ENCODE assay signal across 18 cellular contexts in genomic region chr6:24710519-24711303, GRCh38. TPM values are rescaled to one million over a fixed set of nuclear protein-coding genes. Genes with fewer than 3 reads are reported as not detected.
DNase-seq lines count a peak whose midpoint lies in the region; ATAC-seq, FAIRE-seq and TF ChIP-seq lines count a peak whose summit lies in the region.
"Had no signal": no experiment of that assay in that cellular context is flagged by ENCODE, and none has a peak within 500 bp of the region (broad histone marks: within the 10 kb centered on the region; RNA-seq: fewer than 3 reads in every experiment).

No MANE protein-coding gene starts in this region.

- in situ Hi-C loops in HepG2 (cut with HindIII; ENCODE audit: extremely low pct_ligation_motif_present, low pct_unique_long_range_greater_than_20kb), result no loop called here

- 96% methylated on average over 10 of the region's 10 CpGs for whole genome bisulfite sequencing in HepG2 (ENCODE audit: low lambda C conversion rate)
- 80% methylated on average over 8 of the region's 10 CpGs for WGBS in right lobe of liver (ENCODE audit: insufficient coverage, low coverage, low lambda C conversion rate, missing lambda C conversion rate)
- WGBS in endodermal cell (ENCODE audit: insufficient coverage in 1 of 2, insufficient read length in 1 of 2), 2 experiments, result 90 to 98% methylated on average over 4 to 10 of the region's 10 CpGs

- TF ChIP-seq RAD21 in HepG2 (CRISPR knock-in tag; IDR thresholded peaks at IDR 0.05), result no peak

- H3K36me3 Mint-ChIP-seq in activated CD4-positive, alpha-beta memory T cell treated with anti-CD3 and anti-CD28 coated beads, Interleukin-2, amount 10 ng/mL, durations not matched to agents 7 days and 5 days (ENCODE audit: low read depth), result peaks cover 84% of the 10 kb centered on the region
- peaks cover 88% of the 10 kb centered on the region for H3K36me3 Mint-ChIP-seq in endodermal cell (ENCODE audit: low read depth)
- H3K36me3 Mint-ChIP-seq in MCF 10A (ENCODE audit: insufficient read depth, unreplicated experiment), result peaks cover 100% of the 10 kb centered on the region

- DNase-seq in HepG2 (ENCODE audit: low spot score), result no peak
- no peak for DNase-seq in right lobe of liver
- DNase-seq in activated CD4-positive, alpha-beta memory T cell treated with anti-CD3 and anti-CD28 coated beads, Interleukin-2, amount 10 ng/mL, durations not matched to agents 7 days and 5 days, result no peak
- no peak for DNase-seq in endodermal cell
- DNase-seq in MV-4-11 (lab: John Stamatoyannopoulos, UW), result no peak
- DNase-seq in NCI-H1930 (lab: John Stamatoyannopoulos, UW), result no peak
- no peak for DNase-seq in MCF 10A (ENCODE audit: unreplicated experiment)
- DNase-seq: activated gamma-delta T cell, Caco-2, EL, GM23248, left lung, NCI-H510A, retina, Right ventricle myocardium superior had no signal

- TF ChIP-seq EP300 in HepG2 (IDR thresholded peaks at IDR 0.05; ENCODE audit: low read depth in 2 of 2, low read length in 2 of 2) (no peak), HepG2 (CRISPR knock-in tag; IDR thresholded peaks at IDR 0.05; ENCODE audit: borderline replicate concordance) (no peak)

- no peaks in the 10 kb centered on the region for H3K9me3 ChIP-seq in HepG2 (ENCODE audit: low read length)
- H3K9me3 ChIP-seq in right lobe of liver, result no peaks in the 10 kb centered on the region
- no peaks in the 10 kb centered on the region for H3K9me3 ChIP-seq in endodermal cell (ENCODE audit: control insufficient read depth, low read length)
- H3K9me3 ChIP-seq in subcutaneous abdominal adipose tissue (ENCODE audit: control insufficient read depth in 5 of 5, low read length in 5 of 5), result no peaks in the 10 kb centered on the region
- H3K9me3 ChIP-seq: ascending aorta, Caco-2, left lung, tibial nerve had no signal

- CTCF ChIA-PET in HepG2 (lab: Yijun Ruan, JAX; ENCODE audit: low intra/inter-chr PET ratio, low total read pairs) (no interaction called here), MCF 10A (lab: Yijun Ruan, JAX) (interaction anchor here (0.6 to 0.7 kb wide), 2 partner anchors 147 to 173 kb away, joined by 3 read pairs; no protein-coding TSS in a partner anchor)
- CTCF ChIA-PET in activated CD4-positive, alpha-beta memory T cell treated with anti-CD3 and anti-CD28 coated beads, Interleukin-2, amount 10 ng/mL, durations not matched to agents 7 days and 5 days (lab: Charles Lee), result interaction anchor here (1.8 kb wide), 1 partner anchor 130 kb away, joined by 6 read pairs; no protein-coding TSS in a partner anchor

- ATAC-seq in HepG2 (no peak; the same call in 2 of the 3 replicates), right lobe of liver (no peak)
- ATAC-seq: left lung had no signal

- H3K4me1 ChIP-seq in HepG2 (ENCODE audit: insufficient read depth, low read length) (peaks cover 40% of the 10 kb centered on the region), right lobe of liver (peaks cover 0 to 23% (median 4%) of the 10 kb centered on the region in 4 donors), endodermal cell (ENCODE audit: control insufficient read depth, insufficient read depth, low read length) (no peaks in the 10 kb centered on the region), subcutaneous abdominal adipose tissue (ENCODE audit: control insufficient read depth in 5 of 5, insufficient read depth in 5 of 5, low read length in 5 of 5) (peaks cover 0 to 47% (median 39%) of the 10 kb centered on the region in 5 donors)
- H3K4me1 ChIP-seq: Caco-2 had no signal

- H3K27ac ChIP-seq in HepG2 (ENCODE audit: extremely low read length, insufficient read depth, low read length) (no peak overlapping the region), right lobe of liver (no peak overlapping the region), endodermal cell (ENCODE audit: low read depth, low read length) (no peak overlapping the region), subcutaneous abdominal adipose tissue (ENCODE audit: low read depth, low read length) (peak overlapping the region; percentile 2)
- H3K27ac ChIP-seq: ascending aorta, GM23248, left lung, tibial nerve had no signal

- TF ChIP-seq CTCF in HepG2 (CRISPR knock-in tag; IDR thresholded peaks at IDR 0.05), result no peak
- no peak for TF ChIP-seq CTCF in right lobe of liver (IDR thresholded peaks at IDR 0.05)
- no peak for TF ChIP-seq CTCF in endodermal cell (conservative IDR thresholded peaks at IDR 0.05)
- no peak for TF ChIP-seq CTCF in MCF 10A (IDR thresholded peaks at IDR 0.05; ENCODE audit: unreplicated experiment)

- no peak overlapping the region for H3K4me2 ChIP-seq in HepG2 (ENCODE audit: low read depth, low read length)

- intact Hi-C loops in HepG2 (cut with micrococcal nuclease; ENCODE audit: unreplicated experiment) (no loop called here), right lobe of liver (cut with DNase I) (loop anchor here in 1 of 2 donors (10.0 kb wide), 1 partner anchor 54 kb away; no protein-coding TSS in a partner anchor), MCF 10A (cut with micrococcal nuclease) (no loop called here)

- H4K20me1 ChIP-seq in HepG2 (ENCODE audit: insufficient read depth, low read length), result peaks cover 59% of the 10 kb centered on the region

- H3K27ac Mint-ChIP-seq in activated CD4-positive, alpha-beta memory T cell treated with anti-CD3 and anti-CD28 coated beads, Interleukin-2, amount 10 ng/mL, durations not matched to agents 7 days and 5 days, result peak overlapping the region; percentile 27
- H3K27ac Mint-ChIP-seq in endodermal cell, result peak overlapping the region; percentile 37
- H3K27ac Mint-ChIP-seq in MCF 10A (ENCODE audit: low read depth, unreplicated experiment), result no peak overlapping the region

- H2AFZ ChIP-seq in HepG2 (ENCODE audit: low read length), result no peak overlapping the region
- H2AFZ ChIP-seq: GM23248 had no signal

- H3K9ac ChIP-seq in HepG2 (ENCODE audit: insufficient read depth, low read depth, low read length), result no peak overlapping the region
- H3K9ac ChIP-seq in endodermal cell (ENCODE audit: extremely low read depth, low read length, poor library complexity, severe bottlenecking), result no peak overlapping the region
- no peak overlapping the region for H3K9ac ChIP-seq in subcutaneous abdominal adipose tissue (ENCODE audit: low read length in 5 of 5)
- H3K9ac ChIP-seq: GM23248 had no signal

- no peaks in the 10 kb centered on the region for H3K27me3 Mint-ChIP-seq in activated CD4-positive, alpha-beta memory T cell treated with anti-CD3 and anti-CD28 coated beads, Interleukin-2, amount 10 ng/mL, durations not matched to agents 7 days and 5 days
- H3K27me3 Mint-ChIP-seq in endodermal cell (ENCODE audit: insufficient read depth) (no peaks in the 10 kb centered on the region), MCF 10A (ENCODE audit: insufficient read depth, unreplicated experiment) (no peaks in the 10 kb centered on the region)

- H3K9me3 Mint-ChIP-seq in activated CD4-positive, alpha-beta memory T cell treated with anti-CD3 and anti-CD28 coated beads, Interleukin-2, amount 10 ng/mL, durations not matched to agents 7 days and 5 days, result no peaks in the 10 kb centered on the region
- H3K9me3 Mint-ChIP-seq in endodermal cell (no peaks in the 10 kb centered on the region), MCF 10A (ENCODE audit: unreplicated experiment) (no peaks in the 10 kb centered on the region)

- H3K4me3 Mint-ChIP-seq in activated CD4-positive, alpha-beta memory T cell treated with anti-CD3 and anti-CD28 coated beads, Interleukin-2, amount 10 ng/mL, durations not matched to agents 7 days and 5 days, result no peak overlapping the region
- no peak overlapping the region for H3K4me3 Mint-ChIP-seq in endodermal cell
- H3K4me3 Mint-ChIP-seq in MCF 10A (ENCODE audit: unreplicated experiment), result no peak overlapping the region

- H3K27me3 ChIP-seq in HepG2 (ENCODE audit: control insufficient read depth in 1 of 2, insufficient read depth in 2 of 2, low read length in 2 of 2) (no peaks in the 10 kb centered on the region), right lobe of liver (no peaks in the 10 kb centered on the region), endodermal cell (ENCODE audit: control insufficient read depth, insufficient read depth, low read length, poor library complexity, severe bottlenecking) (no peaks in the 10 kb centered on the region), subcutaneous abdominal adipose tissue (ENCODE audit: control insufficient read depth in 5 of 5, insufficient read depth in 4 of 5, low read length in 5 of 5) (no peaks in the 10 kb centered on the region)
- H3K27me3 ChIP-seq: ascending aorta, left lung, tibial nerve had no signal

- peaks cover 50% of the 10 kb centered on the region for H3K79me2 ChIP-seq in HepG2 (ENCODE audit: insufficient read depth, low read length)

- H3K4me1 Mint-ChIP-seq in activated CD4-positive, alpha-beta memory T cell treated with anti-CD3 and anti-CD28 coated beads, Interleukin-2, amount 10 ng/mL, durations not matched to agents 7 days and 5 days, result peaks cover 53% of the 10 kb centered on the region
- H3K4me1 Mint-ChIP-seq in endodermal cell (peaks cover 4% of the 10 kb centered on the region), MCF 10A (ENCODE audit: insufficient read depth, unreplicated experiment) (peaks cover 33% of the 10 kb centered on the region)

- H3K36me3 ChIP-seq in HepG2 (replicated peaks in 1 of 2; ENCODE audit: control insufficient read depth in 1 of 2, insufficient read depth in 2 of 2, low read length in 2 of 2), result peaks cover 26 to 94% of the 10 kb centered on the region in 2 experiments
- H3K36me3 ChIP-seq in right lobe of liver, result peaks cover 9 to 100% (median 58%) of the 10 kb centered on the region in 4 donors
- peaks cover 98% of the 10 kb centered on the region for H3K36me3 ChIP-seq in endodermal cell (ENCODE audit: control insufficient read depth, insufficient read depth, low read length)
- H3K36me3 ChIP-seq in subcutaneous abdominal adipose tissue (ENCODE audit: control insufficient read depth in 5 of 5, insufficient read depth in 5 of 5, low read length in 5 of 5), result peaks cover 60 to 96% (median 80%) of the 10 kb centered on the region in 5 donors

- no peak for TF ChIP-seq POLR2A in HepG2 (IDR thresholded peaks at IDR 0.05; ENCODE audit: insufficient read depth in 1 of 2, low read depth in 2 of 2, low read length in 2 of 2)
- TF ChIP-seq POLR2A in right lobe of liver (IDR thresholded peaks at IDR 0.05), result no peak

- POLR2A ChIA-PET in HepG2 (lab: Yijun Ruan, JAX), result interaction anchor here (0.8 kb wide), 1 partner anchor 11 kb away, joined by 4 read pairs; no protein-coding TSS in a partner anchor
- POLR2A ChIA-PET in activated CD4-positive, alpha-beta memory T cell treated with anti-CD3 and anti-CD28 coated beads, Interleukin-2, amount 10 ng/mL, durations not matched to agents 7 days and 5 days (lab: Charles Lee), result interaction anchor here (1.2 kb wide), 1 partner anchor 65 kb away, joined by 4 read pairs; no protein-coding TSS in a partner anchor
- POLR2A ChIA-PET in MCF 10A (lab: Yijun Ruan, JAX), result interaction anchor here (0.6 to 8.3 kb wide), 5 partner anchors 7 to 33 kb away, joined by 3 to 58 read pairs (median 4); partner anchors contain the start of gene C6orf62

- H3K4me3 ChIP-seq in HepG2 (replicated peaks in 1 of 3; ENCODE audit: insufficient read depth in 1 of 3, low read depth in 2 of 3, low read length in 3 of 3), result no peak overlapping the region
- H3K4me3 ChIP-seq in right lobe of liver, result no peak overlapping the region
- H3K4me3 ChIP-seq in endodermal cell (ENCODE audit: low read length), result no peak overlapping the region
- no peak overlapping the region for H3K4me3 ChIP-seq in subcutaneous abdominal adipose tissue (ENCODE audit: low read depth in 1 of 5, low read length in 5 of 5)
- H3K4me3 ChIP-seq: ascending aorta, GM23248, left lung, tibial nerve had no signal

- FAIRE-seq in HepG2 (lab: Jason Lieb, UNC), result no peak

- no TSS peak for BruUV-seq in HepG2 (replicated peaks; lab: Mats Ljungman, UMichigan)
- BruUV-seq in MCF 10A (replicated peaks; lab: Mats Ljungman, UMichigan), result no TSS peak

RNA-seq across cellular contexts. Expression of gene C6orf62, which starts 8.2 kb away (rescaled TPM):
- total RNA-seq in HepG2 (2016; rRNA removed; fragmentation: Illumina TruSeq; extraction: Trizol) (90.4 and 135 TPM in 2 replicates), right lobe of liver (10 to 100 TPM; 31.1 to 58.3 (median 48.7) TPM), endodermal cell (100 to 1,000 TPM; 106 to 120 TPM), MCF 10A (2022) (96.2 and 101 TPM in 2 replicates)
- total RNA-seq in HepG2 (2016; cell fraction: cytosol; rRNA removed; fragmentation: Illumina TruSeq; extraction: Trizol; ENCODE audit: low read depth), result 24.8 and 26.7 TPM in 2 replicates
- total RNA-seq in HepG2 (2016; cell fraction: insoluble cytoplasmic fraction; rRNA removed; fragmentation: Illumina TruSeq; extraction: Trizol), result 89.3 and 123 TPM in 2 replicates
- total RNA-seq in HepG2 (2016; cell fraction: membrane; rRNA removed; fragmentation: Illumina TruSeq; extraction: Trizol), result 130 and 133 TPM in 2 replicates
- total RNA-seq in HepG2 (2016; cell fraction: nucleus; rRNA removed; fragmentation: Illumina TruSeq; extraction: Trizol), result 66.3 and 75.0 TPM in 2 replicates
- 54.8 and 55.6 TPM in 2 replicates for polyA plus RNA-seq in HepG2 (2011; rRNA removed)
- 18.8 and 39.1 TPM in 2 replicates for polyA plus RNA-seq in HepG2 (2011; cell fraction: cytosol; rRNA removed)
- polyA plus RNA-seq in HepG2 (2011; cell fraction: nucleus; rRNA removed), result 24.8 and 28.1 TPM in 2 replicates
- polyA plus RNA-seq in HepG2 (2012), result 49.0 and 57.3 TPM in 2 replicates
- polyA plus RNA-seq in HepG2 (2016; cell fraction: cytosol; fragmentation: Illumina TruSeq; extraction: Trizol; ENCODE audit: low read depth), result 13.5 and 14.0 TPM in 2 replicates
- polyA plus RNA-seq in HepG2 (2016; cell fraction: insoluble cytoplasmic fraction; fragmentation: Illumina TruSeq; extraction: Trizol; ENCODE audit: low read depth), result 91.3 and 99.8 TPM in 2 replicates
- polyA plus RNA-seq in HepG2 (2016; cell fraction: membrane; fragmentation: Illumina TruSeq; extraction: Trizol; ENCODE audit: low read depth), result 58.3 and 65.2 TPM in 2 replicates
- 80.5 and 88.9 TPM in 2 replicates for polyA plus RNA-seq in HepG2 (2016; cell fraction: nucleus; fragmentation: Illumina TruSeq; extraction: Trizol; ENCODE audit: insufficient read depth, low read depth)
- polyA minus RNA-seq in HepG2 (2011; rRNA and poly(A)+ RNA removed; ENCODE audit: low replicate concordance), result 48.0 and 61.4 TPM in 2 replicates
- 47.3 and 69.6 TPM in 2 replicates for polyA minus RNA-seq in HepG2 (2011; cell fraction: cytosol; rRNA and poly(A)+ RNA removed)
- polyA minus RNA-seq in HepG2 (2011; cell fraction: nucleus; rRNA and poly(A)+ RNA removed), result 76.8 and 83.0 TPM in 2 replicates
- 100 to 1,000 TPM; 155 to 156 TPM for total RNA-seq in activated CD4-positive, alpha-beta memory T cell treated with anti-CD3 and anti-CD28 coated beads, Interleukin-2, amount 10 ng/mL, durations not matched to agents 7 days and 5 days
- 83.3 TPM for polyA plus RNA-seq in endodermal cell (2013, experiment 1 of 2)
- 74.9 TPM for polyA plus RNA-seq in endodermal cell (2013, experiment 2 of 2)

RNA-seq across cellular contexts. Expression of gene ACOT13, which starts 43.8 kb away (rescaled TPM):
- 31.5 and 50.9 TPM in 2 replicates for total RNA-seq in HepG2 (2016; rRNA removed; fragmentation: Illumina TruSeq; extraction: Trizol)
- 6.6 and 8.6 TPM in 2 replicates for total RNA-seq in HepG2 (2016; cell fraction: cytosol; rRNA removed; fragmentation: Illumina TruSeq; extraction: Trizol; ENCODE audit: low read depth)
- total RNA-seq in HepG2 (2016; cell fraction: insoluble cytoplasmic fraction; rRNA removed; fragmentation: Illumina TruSeq; extraction: Trizol), result 33.5 and 52.4 TPM in 2 replicates
- total RNA-seq in HepG2 (2016; cell fraction: membrane; rRNA removed; fragmentation: Illumina TruSeq; extraction: Trizol), result 15.3 and 16.7 TPM in 2 replicates
- total RNA-seq in HepG2 (2016; cell fraction: nucleus; rRNA removed; fragmentation: Illumina TruSeq; extraction: Trizol), result 8.2 and 8.5 TPM in 2 replicates
- polyA plus RNA-seq in HepG2 (2011; rRNA removed), result 37.5 and 45.1 TPM in 2 replicates
- polyA plus RNA-seq in HepG2 (2011; cell fraction: cytosol; rRNA removed), result 15.1 and 22.8 TPM in 2 replicates
- 6.6 and 7.0 TPM in 2 replicates for polyA plus RNA-seq in HepG2 (2011; cell fraction: nucleus; rRNA removed)
- polyA plus RNA-seq in HepG2 (2012), result 33.4 and 56.4 TPM in 2 replicates
- polyA plus RNA-seq in HepG2 (2016; cell fraction: cytosol; fragmentation: Illumina TruSeq; extraction: Trizol; ENCODE audit: low read depth), result 13.4 and 16.5 TPM in 2 replicates
- polyA plus RNA-seq in HepG2 (2016; cell fraction: insoluble cytoplasmic fraction; fragmentation: Illumina TruSeq; extraction: Trizol; ENCODE audit: low read depth), result 53.6 and 58.5 TPM in 2 replicates
- polyA plus RNA-seq in HepG2 (2016; cell fraction: membrane; fragmentation: Illumina TruSeq; extraction: Trizol; ENCODE audit: low read depth), result 16.5 and 18.7 TPM in 2 replicates
- polyA plus RNA-seq in HepG2 (2016; cell fraction: nucleus; fragmentation: Illumina TruSeq; extraction: Trizol; ENCODE audit: insufficient read depth, low read depth), result 21.0 and 21.1 TPM in 2 replicates
- polyA minus RNA-seq in HepG2 (2011; rRNA and poly(A)+ RNA removed; ENCODE audit: low replicate concordance), result 3.0 and 5.1 TPM in 2 replicates
- 6.4 and 9.3 TPM in 2 replicates for polyA minus RNA-seq in HepG2 (2011; cell fraction: cytosol; rRNA and poly(A)+ RNA removed)
- polyA minus RNA-seq in HepG2 (2011; cell fraction: nucleus; rRNA and poly(A)+ RNA removed), result 4.5 and 6.3 TPM in 2 replicates
- 10 to 100 TPM; 14.0 to 53.6 (median 43.4) TPM for total RNA-seq in right lobe of liver
- total RNA-seq in activated CD4-positive, alpha-beta memory T cell treated with anti-CD3 and anti-CD28 coated beads, Interleukin-2, amount 10 ng/mL, durations not matched to agents 7 days and 5 days, result 10 to 100 TPM; 19.9 to 21.1 TPM
- total RNA-seq in endodermal cell, result 10 to 100 TPM; 36.2 to 43.1 TPM
- 39.2 TPM for polyA plus RNA-seq in endodermal cell (2013, experiment 1 of 2)
- 34.8 TPM for polyA plus RNA-seq in endodermal cell (2013, experiment 2 of 2)
- 29.4 and 31.4 TPM in 2 replicates for total RNA-seq in MCF 10A (2022)

RNA-seq across cellular contexts. Expression of gene TDP2, which starts 44.0 kb away (rescaled TPM):
- 42.6 and 73.1 TPM in 2 replicates for total RNA-seq in HepG2 (2016; rRNA removed; fragmentation: Illumina TruSeq; extraction: Trizol)
- total RNA-seq in HepG2 (2016; cell fraction: cytosol; rRNA removed; fragmentation: Illumina TruSeq; extraction: Trizol; ENCODE audit: low read depth), result 10.2 and 10.8 TPM in 2 replicates
- 42.3 and 70.9 TPM in 2 replicates for total RNA-seq in HepG2 (2016; cell fraction: insoluble cytoplasmic fraction; rRNA removed; fragmentation: Illumina TruSeq; extraction: Trizol)
- total RNA-seq in HepG2 (2016; cell fraction: membrane; rRNA removed; fragmentation: Illumina TruSeq; extraction: Trizol), result 31.3 and 32.0 TPM in 2 replicates
- 42.3 and 44.0 TPM in 2 replicates for total RNA-seq in HepG2 (2016; cell fraction: nucleus; rRNA removed; fragmentation: Illumina TruSeq; extraction: Trizol)
- polyA plus RNA-seq in HepG2 (2011; rRNA removed), result 28.5 and 30.5 TPM in 2 replicates
- 15.3 and 20.6 TPM in 2 replicates for polyA plus RNA-seq in HepG2 (2011; cell fraction: cytosol; rRNA removed)
- polyA plus RNA-seq in HepG2 (2011; cell fraction: nucleus; rRNA removed), result 22.8 and 29.8 TPM in 2 replicates
- polyA plus RNA-seq in HepG2 (2012), result 41.8 and 51.0 TPM in 2 replicates
- 10.0 and 11.4 TPM in 2 replicates for polyA plus RNA-seq in HepG2 (2016; cell fraction: cytosol; fragmentation: Illumina TruSeq; extraction: Trizol; ENCODE audit: low read depth)
- polyA plus RNA-seq in HepG2 (2016; cell fraction: insoluble cytoplasmic fraction; fragmentation: Illumina TruSeq; extraction: Trizol; ENCODE audit: low read depth), result 109 and 114 TPM in 2 replicates
- polyA plus RNA-seq in HepG2 (2016; cell fraction: membrane; fragmentation: Illumina TruSeq; extraction: Trizol; ENCODE audit: low read depth), result 29.1 and 29.5 TPM in 2 replicates
- 64.6 and 67.4 TPM in 2 replicates for polyA plus RNA-seq in HepG2 (2016; cell fraction: nucleus; fragmentation: Illumina TruSeq; extraction: Trizol; ENCODE audit: insufficient read depth, low read depth)
- 12.8 and 18.3 TPM in 2 replicates for polyA minus RNA-seq in HepG2 (2011; rRNA and poly(A)+ RNA removed; ENCODE audit: low replicate concordance)
- polyA minus RNA-seq in HepG2 (2011; cell fraction: cytosol; rRNA and poly(A)+ RNA removed), result 12.9 and 13.3 TPM in 2 replicates
- polyA minus RNA-seq in HepG2 (2011; cell fraction: nucleus; rRNA and poly(A)+ RNA removed), result 50.3 and 64.9 TPM in 2 replicates
- total RNA-seq in right lobe of liver, result 10 to 100 TPM; 20.4 to 33.2 (median 24.0) TPM
- 10 to 100 TPM; 43.8 to 45.4 TPM for total RNA-seq in activated CD4-positive, alpha-beta memory T cell treated with anti-CD3 and anti-CD28 coated beads, Interleukin-2, amount 10 ng/mL, durations not matched to agents 7 days and 5 days
- total RNA-seq in endodermal cell, result 10 to 100 TPM; 53.0 to 54.2 TPM
- polyA plus RNA-seq in endodermal cell (2013, experiment 1 of 2), result 38.6 TPM
- 38.2 TPM for polyA plus RNA-seq in endodermal cell (2013, experiment 2 of 2)
- 27.6 and 28.2 TPM in 2 replicates for total RNA-seq in MCF 10A (2022)
